Comparison of ENCODE assay signal across 23 cellular contexts in genomic region chr4:98620087-98620784, GRCh38. TPM values are rescaled to one million over a fixed set of nuclear protein-coding genes. Genes with fewer than 3 reads are reported as not detected.
A peak's percentile ranks its signal among the peaks of the same experiment; 100 is the strongest.
DNase-seq lines count a peak whose midpoint lies in the region; TF ChIP-seq lines count a peak whose summit lies in the region.
"Had no signal": no experiment of that assay in that cellular context is flagged by ENCODE, and none has a peak within 500 bp of the region (broad histone marks: within the 10 kb centered on the region; RNA-seq: fewer than 3 reads in every experiment).

No MANE protein-coding gene starts in this region.

- peaks cover 52% of the 10 kb centered on the region for H3K4me1 ChIP-seq in Loucy (ENCODE audit: insufficient read depth, low read length, poor library complexity, severe bottlenecking)
- no peaks in the 10 kb centered on the region for H3K4me1 ChIP-seq in colonic mucosa
- H3K4me1 ChIP-seq: BLaER1 treated with 17β-estradiol and CSF1 and Interleukin-3, amounts not matched to agents 10 nM and 100 nM had no signal

- H3K4me3 ChIP-seq in Loucy (ENCODE audit: low read length, poor library complexity, severe bottlenecking) (no peak overlapping the region), dorsolateral prefrontal cortex (peak overlapping the region in 3 of 59 donors; percentile 1 to 26 (median 11)), colonic mucosa (no peak overlapping the region)
- H3K4me3 ChIP-seq: BLaER1 treated with 17β-estradiol and CSF1 and Interleukin-3, amounts not matched to agents 10 nM and 100 nM; K562; MG63; SK-N-MC had no signal

- no peaks in the 10 kb centered on the region for H3K36me3 Mint-ChIP-seq in nephron progenitor cell (ENCODE audit: low read depth)
- H3K36me3 Mint-ChIP-seq: activated naive CD4-positive, alpha-beta T cell treated with anti-CD3 and anti-CD28 coated beads, Interleukin-2, amount 10 ng/mL, durations not matched to agents 7 days and 5 days had no signal

- no peak overlapping the region for H2AFZ ChIP-seq in Loucy (ENCODE audit: low read length)

- H4K20me1 ChIP-seq in Loucy (ENCODE audit: insufficient read depth, low read length, poor library complexity, severe bottlenecking) = no peaks in the 10 kb centered on the region
- H4K20me1 ChIP-seq: BLaER1 treated with 17β-estradiol and CSF1 and Interleukin-3, amounts not matched to agents 10 nM and 100 nM had no signal

- no peaks in the 10 kb centered on the region for H3K9me3 ChIP-seq in Loucy (ENCODE audit: insufficient read depth, low read depth, low read length)
- H3K9me3 ChIP-seq in colonic mucosa = no peaks in the 10 kb centered on the region
- H3K9me3 ChIP-seq: BLaER1 treated with 17β-estradiol and CSF1 and Interleukin-3, amounts not matched to agents 10 nM and 100 nM; MG63 had no signal

- peak; percentile 34 for DNase-seq in ELF-1 (ENCODE audit: low read depth, low spot score)
- DNase-seq in dorsolateral prefrontal cortex = no peak
- no peak for DNase-seq in nephron progenitor cell
- no peak for DNase-seq in germinal center (ENCODE audit: low spot score)
- DNase-seq in NCI-H2227 treated with DMSO at 0.1 percent for 48 hours (lab: John Stamatoyannopoulos, UW) = no peak
- DNase-seq in colonic mucosa = no peak
- no peak for DNase-seq in cerebellum (ENCODE audit: low spot score)
- DNase-seq: activated CD4-positive, alpha-beta T cell treated with anti-CD3 and anti-CD28 coated beads, Interleukin-2, amount 10 ng/mL, durations not matched to agents 24 days and 14 days; activated naive CD4-positive, alpha-beta T cell treated with anti-CD3 and anti-CD28 coated beads, Interleukin-2, amount 10 ng/mL, durations not matched to agents 7 days and 5 days; anterior cingulate cortex; effector CD8-positive, alpha-beta T cell; foreskin keratinocyte; hippocampal formation; MG63; NCI-H1436; NCI-H526 treated with DMSO at 0.1 percent for 48 hours; stimulated activated naive CD4-positive, alpha-beta T cell treated with Interleukin-2 at 50 U/mL for 16 hours; T-helper 2 cell had no signal

- H3K9ac ChIP-seq in Loucy (ENCODE audit: low read depth, low read length, poor library complexity, severe bottlenecking) (no peak overlapping the region), colonic mucosa (ENCODE audit: low read depth in 2 of 2, low read length in 2 of 2) (no peak overlapping the region)
- H3K9ac ChIP-seq: BLaER1 treated with 17β-estradiol and CSF1 and Interleukin-3, amounts not matched to agents 10 nM and 100 nM had no signal

- peaks cover 61% of the 10 kb centered on the region for H3K79me2 ChIP-seq in Loucy (ENCODE audit: insufficient read depth, low read length)

- peaks cover 5% of the 10 kb centered on the region for H3K27me3 Mint-ChIP-seq in nephron progenitor cell (ENCODE audit: low read depth, poor library complexity)
- H3K27me3 Mint-ChIP-seq: activated CD4-positive, alpha-beta T cell treated with anti-CD3 and anti-CD28 coated beads, Interleukin-2, amount 10 ng/mL, durations not matched to agents 24 days and 14 days; activated naive CD4-positive, alpha-beta T cell treated with anti-CD3 and anti-CD28 coated beads, Interleukin-2, amount 10 ng/mL, durations not matched to agents 7 days and 5 days; central memory CD8-positive, alpha-beta T cell had no signal

- no peaks in the 10 kb centered on the region for H3F3A ChIP-seq in Loucy (ENCODE audit: low read depth)

- TF ChIP-seq CTCF in Loucy (conservative IDR thresholded peaks at IDR 0.05; ENCODE audit: low read length) (no peak), dorsolateral prefrontal cortex (IDR thresholded peaks at IDR 0.05 in 54 of 56, conservative IDR thresholded peaks at IDR 0.05 in 2 of 56; ENCODE audit: low read depth in 1 of 56, partially characterized antibody in 56 of 56) (no peak), nephron progenitor cell (IDR thresholded peaks at IDR 0.05) (no peak), colonic mucosa (IDR thresholded peaks at IDR 0.05) (no peak)

- H3K27ac ChIP-seq in dorsolateral prefrontal cortex (peak overlapping the region in 54 of 59 donors; percentile 4 to 93 (median 61)), colonic mucosa (no peak overlapping the region)
- H3K27ac ChIP-seq: BLaER1 treated with 17β-estradiol and CSF1 and Interleukin-3, amounts not matched to agents 10 nM and 100 nM; foreskin keratinocyte; SK-N-MC had no signal

- H3K4me1 Mint-ChIP-seq in nephron progenitor cell = peaks cover 62% of the 10 kb centered on the region

- no peak overlapping the region for H3K4me3 Mint-ChIP-seq in nephron progenitor cell
- H3K4me3 Mint-ChIP-seq: activated CD4-positive, alpha-beta T cell treated with anti-CD3 and anti-CD28 coated beads, Interleukin-2, amount 10 ng/mL, durations not matched to agents 24 days and 14 days; activated naive CD4-positive, alpha-beta T cell treated with anti-CD3 and anti-CD28 coated beads, Interleukin-2, amount 10 ng/mL, durations not matched to agents 7 days and 5 days; central memory CD8-positive, alpha-beta T cell had no signal

- H3K36me3 ChIP-seq in Loucy (ENCODE audit: insufficient read depth, low read length) = no peaks in the 10 kb centered on the region
- no peaks in the 10 kb centered on the region for H3K36me3 ChIP-seq in colonic mucosa
- H3K36me3 ChIP-seq: BLaER1 treated with 17β-estradiol and CSF1 and Interleukin-3, amounts not matched to agents 10 nM and 100 nM; MG63 had no signal

- H3K4me2 ChIP-seq in Loucy (ENCODE audit: low read depth, low read length, poor library complexity, severe bottlenecking) = peak overlapping the region; percentile 1
- H3K4me2 ChIP-seq: BLaER1 treated with 17β-estradiol and CSF1 and Interleukin-3, amounts not matched to agents 10 nM and 100 nM had no signal

- peak overlapping the region; percentile 23 for H3K27ac Mint-ChIP-seq in nephron progenitor cell
- H3K27ac Mint-ChIP-seq: activated CD4-positive, alpha-beta T cell treated with anti-CD3 and anti-CD28 coated beads, Interleukin-2, amount 10 ng/mL, durations not matched to agents 24 days and 14 days; activated naive CD4-positive, alpha-beta T cell treated with anti-CD3 and anti-CD28 coated beads, Interleukin-2, amount 10 ng/mL, durations not matched to agents 7 days and 5 days had no signal

- H3K27me3 ChIP-seq in Loucy (ENCODE audit: insufficient read depth, low read length, poor library complexity, severe bottlenecking) (no peaks in the 10 kb centered on the region), dorsolateral prefrontal cortex (no peaks in the 10 kb centered on the region), colonic mucosa (no peaks in the 10 kb centered on the region)
- H3K27me3 ChIP-seq: BLaER1 treated with 17β-estradiol and CSF1 and Interleukin-3, amounts not matched to agents 10 nM and 100 nM; foreskin keratinocyte; MG63 had no signal

- H3K9me2 ChIP-seq in Loucy (replicated peaks; ENCODE audit: low read depth, low read length) = no peaks in the 10 kb centered on the region

- H3K9me3 Mint-ChIP-seq in nephron progenitor cell = no peaks in the 10 kb centered on the region
- H3K9me3 Mint-ChIP-seq: activated CD4-positive, alpha-beta T cell treated with anti-CD3 and anti-CD28 coated beads, Interleukin-2, amount 10 ng/mL, durations not matched to agents 24 days and 14 days; activated naive CD4-positive, alpha-beta T cell treated with anti-CD3 and anti-CD28 coated beads, Interleukin-2, amount 10 ng/mL, durations not matched to agents 7 days and 5 days; central memory CD8-positive, alpha-beta T cell had no signal

- intact Hi-C loops in dorsolateral prefrontal cortex (cut with DNase I) (no loop called here), colonic mucosa (cut with DNase I) (no loop called here)

RNA-seq across cellular contexts. Expression of gene TSPAN5, which starts 38.2 kb away (rescaled TPM):
- total RNA-seq in dorsolateral prefrontal cortex = 100 to 1,000 TPM in 86 of 120 experiments, 10 to 100 TPM in 34; 56.5 to 140 (median 109) TPM
- 1 to 10 TPM; 5.3 to 5.6 TPM for total RNA-seq in colonic mucosa
- total RNA-seq in cerebellum = 44.8 TPM
